ENCODE assay signal across 14 cellular contexts in genomic region chrX:7574325-7574724, GRCh38.
DNase-seq lines count a peak whose midpoint lies in the region; ATAC-seq, FAIRE-seq and TF ChIP-seq lines count a peak whose summit lies in the region.
"Had no signal": no experiment of that assay in that cellular context is flagged by ENCODE, and none has a peak within 500 bp of the region (broad histone marks: within the 10 kb centered on the region; RNA-seq: fewer than 3 reads in every experiment).

No MANE protein-coding gene starts in this region.

- no peak for TF ChIP-seq CTCF in bronchial epithelial cell (IDR thresholded peaks at IDR 0.05; ENCODE audit: insufficient read depth, low read length, severe bottlenecking)
- no peak for TF ChIP-seq CTCF in liver (IDR thresholded peaks at IDR 0.05; ENCODE audit: low read depth, low read length, missing input control)

- ATAC-seq in GM18861 (IDR thresholded peaks at IDR 0.05; ENCODE audit: unreplicated experiment), result no peak
- ATAC-seq: stimulated activated naive CD8-positive, alpha-beta T cell treated with anti-CD3 and anti-CD28 coated beads, Interleukin-15, Interleukin-2, amounts not matched to agents 100 U/mL and 50 U/mL, for 24 hours had no signal

- H3K4me1 ChIP-seq in liver (ENCODE audit: control insufficient read depth in 4 of 4, insufficient read depth in 4 of 4, low read length in 3 of 4), result no peaks in the 10 kb centered on the region
- H3K4me1 ChIP-seq: BLaER1 treated with 17β-estradiol and CSF1 and Interleukin-3, amounts not matched to agents 10 nM and 100 nM had no signal

- no peak overlapping the region for H3K9ac ChIP-seq in liver (ENCODE audit: low read depth in 1 of 2, low read length in 2 of 2)
- H3K9ac ChIP-seq: BLaER1 treated with 17β-estradiol and CSF1 and Interleukin-3, amounts not matched to agents 10 nM and 100 nM had no signal

- H3K36me3 ChIP-seq in bronchial epithelial cell (ENCODE audit: control insufficient read depth, insufficient read depth, low read length) (no peaks in the 10 kb centered on the region), liver (ENCODE audit: control insufficient read depth in 4 of 4, insufficient read depth in 3 of 4, low read depth in 1 of 4, low read length in 3 of 4) (no peaks in the 10 kb centered on the region)
- H3K36me3 ChIP-seq: BLaER1 treated with 17β-estradiol and CSF1 and Interleukin-3, amounts not matched to agents 10 nM and 100 nM had no signal

- no peaks in the 10 kb centered on the region for H3K9me3 ChIP-seq in liver (ENCODE audit: control insufficient read depth in 4 of 4, low read length in 3 of 4)
- H3K9me3 ChIP-seq: BLaER1 treated with 17β-estradiol and CSF1 and Interleukin-3, amounts not matched to agents 10 nM and 100 nM had no signal

- H3K4me3 ChIP-seq in bronchial epithelial cell (ENCODE audit: low read depth, low read length) (no peak overlapping the region), liver (ENCODE audit: low read depth in 1 of 3, low read length in 3 of 3) (no peak overlapping the region)
- H3K4me3 ChIP-seq: BLaER1 treated with 17β-estradiol and CSF1 and Interleukin-3, amounts not matched to agents 10 nM and 100 nM; coronary artery had no signal

- 5% methylated on average over 3 of the region's 3 CpGs for WGBS in liver

- H3K27ac ChIP-seq in liver (ENCODE audit: low read depth in 1 of 2, low read length in 2 of 2), result no peak overlapping the region
- H3K27ac ChIP-seq: BLaER1 treated with 17β-estradiol and CSF1 and Interleukin-3, amounts not matched to agents 10 nM and 100 nM; coronary artery had no signal

- TF ChIP-seq RAD21 in liver (IDR thresholded peaks at IDR 0.05), result no peak

- DNase-seq in ELF-1 (ENCODE audit: low read depth, low spot score) (peak; percentile 5), LoVo (ENCODE audit: low spot score) (peak; percentile 11), bronchial epithelial cell (ENCODE audit: low read depth) (peak; percentile 63), SKM-1 treated with dmso at 0.1 percent for 144 hours (lab: John Stamatoyannopoulos, UW; ENCODE audit: unreplicated experiment) (no peak), NCI-H2081 treated with DMSO at 0.1 percent for 48 hours (lab: John Stamatoyannopoulos, UW) (no peak)
- no peak for DNase-seq in activated effector memory CD4-positive, alpha-beta T cell treated with anti-CD3 and anti-CD28 coated beads, Interleukin-2, amount 50 U/mL, for 16 hours
- DNase-seq: NCI-H187; stimulated activated CD4-positive, alpha-beta T cell treated with anti-CD3 and anti-CD28 coated beads, Interleukin-2, amount 100 ng/mL, for 48 hours; stimulated activated naive CD8-positive, alpha-beta T cell treated with anti-CD3 and anti-CD28 coated beads, Interleukin-15, Interleukin-2, amounts not matched to agents 100 U/mL and 50 U/mL, for 24 hours; T1000 had no signal

- no peak for FAIRE-seq in bronchial epithelial cell (lab: Jason Lieb, UNC)

- H3K27me3 ChIP-seq in bronchial epithelial cell (ENCODE audit: control insufficient read depth, insufficient read depth, low read length), result no peaks in the 10 kb centered on the region
- H3K27me3 ChIP-seq in liver (ENCODE audit: control insufficient read depth in 4 of 4, insufficient read depth in 4 of 4, low read length in 3 of 4), result no peaks in the 10 kb centered on the region
- H3K27me3 ChIP-seq: BLaER1 treated with 17β-estradiol and CSF1 and Interleukin-3, amounts not matched to agents 10 nM and 100 nM had no signal

TF ChIP-seq in liver, 16 proteins besides CTCF, POLR2A, EP300 and RAD21:
- TF ChIP-seq REST (IDR thresholded peaks at IDR 0.05) (peak; percentile 99), GABPA (IDR thresholded peaks at IDR 0.05 in 1 of 2, conservative IDR thresholded peaks at IDR 0.05 in 1 of 2) (no peak)
TF ChIP-seq in liver: peak in this region for 1.

Comparison
In these comparisons a context has a peak if more than half of its experiments do, and no peak if none do; other contexts are left out.
1. DNase-seq: peak in ELF-1 (single experiment), LoVo (single experiment) and bronchial epithelial cell (single experiment); none in SKM-1 treated with dmso at 0.1 percent for 144 hours (single experiment), activated effector memory CD4-positive, alpha-beta T cell treated with anti-CD3 and anti-CD28 coated beads, Interleukin-2, amount 50 U/mL, for 16 hours (single experiment) and NCI-H2081 treated with DMSO at 0.1 percent for 48 hours (single experiment).